8 cellular contexts compared by ENCODE assay signal in the genomic region with DNA sequence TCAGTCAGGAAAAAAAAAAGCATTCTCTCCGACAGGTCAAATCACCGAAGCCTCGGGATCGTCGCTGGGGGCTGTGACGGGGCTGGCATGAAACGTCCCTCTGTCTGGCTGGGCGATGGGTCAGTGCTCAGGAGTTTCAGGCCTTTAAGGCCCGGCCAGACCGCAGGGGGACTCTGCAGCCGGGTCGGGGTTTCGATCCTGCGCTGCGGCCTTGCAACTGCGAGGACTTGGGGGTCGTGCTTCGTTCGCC. TPM values are rescaled to one million over a fixed set of nuclear protein-coding genes. Genes with fewer than 3 reads are reported as not detected.
DNase-seq lines count a peak whose midpoint lies in the region; ATAC-seq, FAIRE-seq and TF ChIP-seq lines count a peak whose summit lies in the region.

No MANE protein-coding gene starts in this region.

- no peaks in the 10 kb centered on the region for H3K9me3 ChIP-seq in CD8-positive, alpha-beta memory T cell (ENCODE audit: low read length)
- no peaks in the 10 kb centered on the region for H3K9me3 ChIP-seq in NT2/D1 (ENCODE audit: insufficient read depth, low read length)
- H3K9me3 ChIP-seq in pancreas = no peaks in the 10 kb centered on the region

- peak overlapping the region; percentile 62 for H3K27ac ChIP-seq in CD8-positive, alpha-beta memory T cell (ENCODE audit: low read depth, low read length)
- H3K27ac ChIP-seq in pancreas = peak overlapping the region in 3 of 4 donors; percentile 1 to 41 (median 39)

- FAIRE-seq in pancreas (lab: Jason Lieb, UNC) = no peak

- CTCF ChIA-PET in CD8-positive, alpha-beta memory T cell (lab: Charles Lee) = interaction anchor here (1.0 kb wide), 1 partner anchor 9 kb away, joined by 3 read pairs; no protein-coding TSS in a partner anchor

- intact Hi-C loops in pancreas (cut with DNase I) = no loop called here

- H3K9ac ChIP-seq in NT2/D1 (ENCODE audit: insufficient read length, low read depth) = peak overlapping the region; percentile 75

- H3K4me1 Mint-ChIP-seq in CD8-positive, alpha-beta memory T cell = peaks cover 38 to 57% (median 49%) of the 10 kb centered on the region in 3 donors
- H3K4me1 Mint-ChIP-seq in endothelial cell (ENCODE audit: unreplicated experiment) = peaks cover 21% of the 10 kb centered on the region

- H3K27me3 ChIP-seq in CD8-positive, alpha-beta memory T cell (ENCODE audit: insufficient read depth, low read length, poor library complexity, severe bottlenecking) = no peaks in the 10 kb centered on the region
- H3K27me3 ChIP-seq in NT2/D1 (ENCODE audit: insufficient read depth, insufficient read length) (peaks cover 8% of the 10 kb centered on the region), pancreas (no peaks in the 10 kb centered on the region)

- H3K36me3 Mint-ChIP-seq in CD8-positive, alpha-beta memory T cell = peaks cover 0 to 3% (median 0%) of the 10 kb centered on the region in 3 donors
- peaks cover 11% of the 10 kb centered on the region for H3K36me3 Mint-ChIP-seq in endothelial cell (ENCODE audit: low read depth, unreplicated experiment)

- H3K4me3 Mint-ChIP-seq in CD8-positive, alpha-beta memory T cell = peak overlapping the region; percentile 80 to 93 (median 85)
- H3K4me3 Mint-ChIP-seq in endothelial cell (ENCODE audit: unreplicated experiment) = peak overlapping the region; percentile 87

- TF ChIP-seq CTCF in endothelial cell (IDR thresholded peaks at IDR 0.05; ENCODE audit: unreplicated experiment) (no peak), pancreas (IDR thresholded peaks at IDR 0.05) (no peak)

- no peak for DNase-seq in CD8-positive, alpha-beta memory T cell
- DNase-seq in NT2/D1 (ENCODE audit: low read depth, low spot score) = no peak
- DNase-seq in endothelial cell (ENCODE audit: low spot score) = no peak
- no peak for DNase-seq in pancreas
- no peak for DNase-seq in iPS-NIHi7 (ENCODE audit: extremely low spot score)
- no peak for DNase-seq in T-helper 9 cell
- no peak for DNase-seq in activated effector memory CD4-positive, alpha-beta T cell treated with Interleukin-2 at 50 U/mL for 16 hours

- peak overlapping the region; percentile 51 to 90 (median 77) for H3K27ac Mint-ChIP-seq in CD8-positive, alpha-beta memory T cell
- H3K27ac Mint-ChIP-seq in endothelial cell (ENCODE audit: unreplicated experiment) = peak overlapping the region; percentile 36

- H3K9me3 Mint-ChIP-seq in CD8-positive, alpha-beta memory T cell = no peaks in the 10 kb centered on the region
- no peaks in the 10 kb centered on the region for H3K9me3 Mint-ChIP-seq in endothelial cell (ENCODE audit: unreplicated experiment)

- ATAC-seq in pancreas = no peak
- ATAC-seq in HG03520 (IDR thresholded peaks at IDR 0.05; ENCODE audit: unreplicated experiment) = no peak

- 1 to 2% methylated on average over 19 of the region's 19 CpGs for WGBS in pancreas, 2 donors

- H3K4me1 ChIP-seq in CD8-positive, alpha-beta memory T cell (ENCODE audit: insufficient read depth, low read length) = peaks cover 15% of the 10 kb centered on the region
- H3K4me1 ChIP-seq in NT2/D1 (ENCODE audit: insufficient read depth, insufficient read length) (peaks cover 11% of the 10 kb centered on the region), pancreas (peaks cover 0 to 3% (median 0%) of the 10 kb centered on the region in 3 donors)

- POLR2A ChIA-PET in CD8-positive, alpha-beta memory T cell (lab: Charles Lee) = interaction anchor here (3.1 kb wide), 1 partner anchor 9 kb away, joined by 17 read pairs; no protein-coding TSS in a partner anchor

- H3K27me3 Mint-ChIP-seq in CD8-positive, alpha-beta memory T cell = no peaks in the 10 kb centered on the region
- H3K27me3 Mint-ChIP-seq in endothelial cell (ENCODE audit: unreplicated experiment) = peaks cover 19% of the 10 kb centered on the region

- peak overlapping the region; percentile 89 for H3K4me3 ChIP-seq in CD8-positive, alpha-beta memory T cell (ENCODE audit: low read length)
- H3K4me3 ChIP-seq in NT2/D1 (ENCODE audit: insufficient read length, low read depth) = peak overlapping the region; percentile 48
- H3K4me3 ChIP-seq in pancreas = peak overlapping the region in 3 of 4 donors; percentile 43 to 99 (median 95)

- no peaks in the 10 kb centered on the region for H3K36me3 ChIP-seq in CD8-positive, alpha-beta memory T cell (ENCODE audit: insufficient read depth, low read length)
- H3K36me3 ChIP-seq in NT2/D1 (ENCODE audit: insufficient read depth, insufficient read length, low read length) (no peaks in the 10 kb centered on the region), pancreas (no peaks in the 10 kb centered on the region)

RNA-seq across cellular contexts. Expression of a gene that starts 8.2 kb away (rescaled TPM):
- 10 to 100 TPM; 25.6 to 30.1 TPM for total RNA-seq in CD8-positive, alpha-beta memory T cell
- 6.9 TPM for polyA plus RNA-seq in CD8-positive, alpha-beta memory T cell
- total RNA-seq in endothelial cell (ENCODE audit: unreplicated experiment) (38.9 TPM), pancreas (10 to 100 TPM in 5 of 6 donors, 1 to 10 TPM in 1; 8.1 to 18.3 (median 13.6) TPM)
- polyA plus RNA-seq in pancreas = 100 to 1,000 TPM in 1 of 2 donors, 10 to 100 TPM in 1; 52.6 to 101 TPM

RNA-seq across cellular contexts. Expression of a gene that starts 17.8 kb away (rescaled TPM):
- 1,000 to 10,000 TPM; 1,293 to 1,300 TPM for total RNA-seq in CD8-positive, alpha-beta memory T cell
- polyA plus RNA-seq in CD8-positive, alpha-beta memory T cell = not detected
- total RNA-seq in endothelial cell (ENCODE audit: unreplicated experiment) (3,428 TPM), pancreas (1,000 to 10,000 TPM in 4 of 6 donors, 100 to 1,000 TPM in 2; 687 to 5,169 (median 2,340) TPM)
- not detected for polyA plus RNA-seq in pancreas
